ENCODE assay signal across 1 cellular context in genomic region chr22:24816841-24817240, GRCh38.
TF ChIP-seq lines count a peak whose summit lies in the region.

No MANE protein-coding gene starts in this region.

TF ChIP-seq in SK-N-SH, 30 proteins besides CTCF, POLR2A, EP300 and RAD21 (continued from another document):
- TF ChIP-seq RXRA (IDR thresholded peaks at IDR 0.05; ENCODE audit: borderline replicate concordance, low read depth): no peak
- 0 out of 2 replicates have a peak, but pooled peaks have one; percentile 13 for TF ChIP-seq FOXJ3 (CRISPR knock-in tag; IDR thresholded peaks at IDR 0.05)
- no peak for TF ChIP-seq TCF12 (IDR thresholded peaks at IDR 0.05)
- no peak for TF ChIP-seq EZH2phosphoT487 (IDR thresholded peaks at IDR 0.05; ENCODE audit: borderline replicate concordance, low read depth)
- TF ChIP-seq MXI1 (IDR thresholded peaks at IDR 0.05; ENCODE audit: low read depth, low read length): no peak
- TF ChIP-seq MEF2A (IDR thresholded peaks at IDR 0.05; ENCODE audit: borderline replicate concordance, low read depth): no peak
- TF ChIP-seq TEAD4 (IDR thresholded peaks at IDR 0.05; ENCODE audit: borderline replicate concordance, insufficient read depth): no peak
- no peak for TF ChIP-seq GABPA (IDR thresholded peaks at IDR 0.05; ENCODE audit: low read depth)
- TF ChIP-seq PBX3 (IDR thresholded peaks at IDR 0.05): no peak
- TF ChIP-seq SIN3A (IDR thresholded peaks at IDR 0.05; ENCODE audit: borderline replicate concordance, low read depth, low read length): no peak
- no peak for TF ChIP-seq FOSL2 (IDR thresholded peaks at IDR 0.05; ENCODE audit: borderline replicate concordance, low read depth)
- TF ChIP-seq, protein P1, sequence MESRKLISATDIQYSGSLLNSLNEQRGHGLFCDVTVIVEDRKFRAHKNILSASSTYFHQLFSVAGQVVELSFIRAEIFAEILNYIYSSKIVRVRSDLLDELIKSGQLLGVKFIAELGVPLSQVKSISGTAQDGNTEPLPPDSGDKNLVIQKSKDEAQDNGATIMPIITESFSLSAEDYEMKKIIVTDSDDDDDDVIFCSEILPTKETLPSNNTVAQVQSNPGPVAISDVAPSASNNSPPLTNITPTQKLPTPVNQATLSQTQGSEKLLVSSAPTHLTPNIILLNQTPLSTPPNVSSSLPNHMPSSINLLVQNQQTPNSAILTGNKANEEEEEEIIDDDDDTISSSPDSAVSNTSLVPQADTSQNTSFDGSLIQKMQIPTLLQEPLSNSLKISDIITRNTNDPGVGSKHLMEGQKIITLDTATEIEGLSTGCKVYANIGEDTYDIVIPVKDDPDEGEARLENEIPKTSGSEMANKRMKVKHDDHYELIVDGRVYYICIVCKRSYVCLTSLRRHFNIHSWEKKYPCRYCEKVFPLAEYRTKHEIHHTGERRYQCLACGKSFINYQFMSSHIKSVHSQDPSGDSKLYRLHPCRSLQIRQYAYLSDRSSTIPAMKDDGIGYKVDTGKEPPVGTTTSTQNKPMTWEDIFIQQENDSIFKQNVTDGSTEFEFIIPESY (IDR thresholded peaks at IDR 0.05; ENCODE audit: borderline replicate concordance, low read depth): no peak
- TF ChIP-seq, protein P2, sequence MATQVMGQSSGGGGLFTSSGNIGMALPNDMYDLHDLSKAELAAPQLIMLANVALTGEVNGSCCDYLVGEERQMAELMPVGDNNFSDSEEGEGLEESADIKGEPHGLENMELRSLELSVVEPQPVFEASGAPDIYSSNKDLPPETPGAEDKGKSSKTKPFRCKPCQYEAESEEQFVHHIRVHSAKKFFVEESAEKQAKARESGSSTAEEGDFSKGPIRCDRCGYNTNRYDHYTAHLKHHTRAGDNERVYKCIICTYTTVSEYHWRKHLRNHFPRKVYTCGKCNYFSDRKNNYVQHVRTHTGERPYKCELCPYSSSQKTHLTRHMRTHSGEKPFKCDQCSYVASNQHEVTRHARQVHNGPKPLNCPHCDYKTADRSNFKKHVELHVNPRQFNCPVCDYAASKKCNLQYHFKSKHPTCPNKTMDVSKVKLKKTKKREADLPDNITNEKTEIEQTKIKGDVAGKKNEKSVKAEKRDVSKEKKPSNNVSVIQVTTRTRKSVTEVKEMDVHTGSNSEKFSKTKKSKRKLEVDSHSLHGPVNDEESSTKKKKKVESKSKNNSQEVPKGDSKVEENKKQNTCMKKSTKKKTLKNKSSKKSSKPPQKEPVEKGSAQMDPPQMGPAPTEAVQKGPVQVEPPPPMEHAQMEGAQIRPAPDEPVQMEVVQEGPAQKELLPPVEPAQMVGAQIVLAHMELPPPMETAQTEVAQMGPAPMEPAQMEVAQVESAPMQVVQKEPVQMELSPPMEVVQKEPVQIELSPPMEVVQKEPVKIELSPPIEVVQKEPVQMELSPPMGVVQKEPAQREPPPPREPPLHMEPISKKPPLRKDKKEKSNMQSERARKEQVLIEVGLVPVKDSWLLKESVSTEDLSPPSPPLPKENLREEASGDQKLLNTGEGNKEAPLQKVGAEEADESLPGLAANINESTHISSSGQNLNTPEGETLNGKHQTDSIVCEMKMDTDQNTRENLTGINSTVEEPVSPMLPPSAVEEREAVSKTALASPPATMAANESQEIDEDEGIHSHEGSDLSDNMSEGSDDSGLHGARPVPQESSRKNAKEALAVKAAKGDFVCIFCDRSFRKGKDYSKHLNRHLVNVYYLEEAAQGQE (IDR thresholded peaks at IDR 0.05; ENCODE audit: low read depth, low read length): no peak
- no peak for TF ChIP-seq YY1 (IDR thresholded peaks at IDR 0.05; ENCODE audit: low read depth)
- TF ChIP-seq, protein P3, sequence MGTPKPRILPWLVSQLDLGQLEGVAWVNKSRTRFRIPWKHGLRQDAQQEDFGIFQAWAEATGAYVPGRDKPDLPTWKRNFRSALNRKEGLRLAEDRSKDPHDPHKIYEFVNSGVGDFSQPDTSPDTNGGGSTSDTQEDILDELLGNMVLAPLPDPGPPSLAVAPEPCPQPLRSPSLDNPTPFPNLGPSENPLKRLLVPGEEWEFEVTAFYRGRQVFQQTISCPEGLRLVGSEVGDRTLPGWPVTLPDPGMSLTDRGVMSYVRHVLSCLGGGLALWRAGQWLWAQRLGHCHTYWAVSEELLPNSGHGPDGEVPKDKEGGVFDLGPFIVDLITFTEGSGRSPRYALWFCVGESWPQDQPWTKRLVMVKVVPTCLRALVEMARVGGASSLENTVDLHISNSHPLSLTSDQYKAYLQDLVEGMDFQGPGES (IDR thresholded peaks at IDR 0.05; ENCODE audit: low read depth, low read length): no peak
- TF ChIP-seq ELF1 (IDR thresholded peaks at IDR 0.05): no peak
- peak; percentile 12; the same call in 1 of the 2 replicates for TF ChIP-seq GATA2 (CRISPR knock-in tag; IDR thresholded peaks at IDR 0.05)
- TF ChIP-seq CHD2 (IDR thresholded peaks at IDR 0.05; ENCODE audit: low read length, partially characterized antibody): peak; percentile 24
- no peak for TF ChIP-seq SMC3 (IDR thresholded peaks at IDR 0.05; ENCODE audit: low read depth, low read length)
- TF ChIP-seq POLR2AphosphoS5 (IDR thresholded peaks at IDR 0.05; ENCODE audit: low read depth, low read length): no peak
